Comparison of ENCODE assay signal across 17 cellular contexts in the genomic region with DNA sequence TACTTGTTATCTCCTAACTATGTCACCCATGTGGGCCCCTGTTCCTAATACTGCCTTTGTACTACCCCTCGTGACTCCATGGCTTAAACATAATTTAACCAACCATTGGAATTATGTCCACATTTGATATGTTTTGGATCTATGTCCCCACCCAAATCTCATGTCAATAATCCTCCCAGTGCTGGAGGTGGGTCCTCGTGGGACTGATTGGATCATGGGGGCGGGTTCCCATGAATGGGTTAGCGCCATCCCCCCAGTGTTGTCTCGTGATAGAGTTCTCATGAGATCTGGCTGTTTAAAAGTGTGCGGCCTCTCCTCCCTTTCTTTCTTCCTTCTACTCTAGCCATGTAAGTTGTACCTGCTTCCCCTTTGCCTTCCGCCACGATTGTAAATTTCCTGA. TPM values are rescaled to one million over a fixed set of nuclear protein-coding genes. Genes with fewer than 3 reads are reported as not detected.
DNase-seq lines count a peak whose midpoint lies in the region; ATAC-seq and TF ChIP-seq lines count a peak whose summit lies in the region.
"Had no signal": no experiment of that assay in that cellular context is flagged by ENCODE, and none has a peak within 500 bp of the region (broad histone marks: within the 10 kb centered on the region; RNA-seq: fewer than 3 reads in every experiment).

No MANE protein-coding gene starts in this region.

- H3K27me3 ChIP-seq in breast epithelium (no peaks in the 10 kb centered on the region), right lobe of liver (no peaks in the 10 kb centered on the region), thymus (ENCODE audit: control insufficient read depth, insufficient read depth) (no peaks in the 10 kb centered on the region), tibial nerve (no peaks in the 10 kb centered on the region)
- H3K27me3 ChIP-seq: heart right ventricle, pancreas had no signal

- CTCF ChIA-PET in MCF 10A (lab: Yijun Ruan, JAX), result interaction anchor here (1.0 to 1.2 kb wide), 2 partner anchors 9 to 21 kb away, joined by 3 to 5 read pairs; partner anchors contain the start of gene CBR1

- no peak for TF ChIP-seq POLR2A in breast epithelium (IDR thresholded peaks at IDR 0.05)
- TF ChIP-seq POLR2A in right lobe of liver (IDR thresholded peaks at IDR 0.05), result no peak
- no peak for TF ChIP-seq POLR2A in tibial nerve (IDR thresholded peaks at IDR 0.05)

- no peaks in the 10 kb centered on the region for H3K4me1 ChIP-seq in breast epithelium
- H3K4me1 ChIP-seq in right lobe of liver, result peaks cover 0 to 76% (median 9%) of the 10 kb centered on the region in 4 donors
- no peaks in the 10 kb centered on the region for H3K4me1 ChIP-seq in thymus (ENCODE audit: control insufficient read depth, insufficient read depth, low read length)
- H3K4me1 ChIP-seq in tibial nerve, result peaks cover 0 to 13% (median 4%) of the 10 kb centered on the region in 4 donors
- H3K4me1 ChIP-seq: pancreas had no signal

- H3K4me3 ChIP-seq in breast epithelium (no peak overlapping the region), right lobe of liver (no peak overlapping the region), thymus (ENCODE audit: low read length) (no peak overlapping the region), tibial nerve (no peak overlapping the region)
- H3K4me3 ChIP-seq: heart right ventricle, pancreas had no signal

- no peak for ATAC-seq in activated T-helper 17 cell treated with anti-CD3 and anti-CD28 coated beads, Interleukin-2, amount 50 U/mL, for 72 hours (replicated peaks)
- ATAC-seq in right lobe of liver (no peak), HG03097 (IDR thresholded peaks at IDR 0.05; ENCODE audit: low FRiP score, unreplicated experiment) (no peak)

- no peaks in the 10 kb centered on the region for H3K36me3 ChIP-seq in breast epithelium
- H3K36me3 ChIP-seq in right lobe of liver, result peaks cover 0 to 3% (median 0%) of the 10 kb centered on the region in 4 donors
- H3K36me3 ChIP-seq in thymus (ENCODE audit: control insufficient read depth, insufficient read depth), result no peaks in the 10 kb centered on the region
- H3K36me3 ChIP-seq in tibial nerve, result no peaks in the 10 kb centered on the region
- H3K36me3 ChIP-seq: pancreas had no signal

- POLR2A ChIA-PET in MCF 10A (lab: Yijun Ruan, JAX), result interaction anchor here (0.7 to 3.2 kb wide), 5 partner anchors 9 to 20 kb away, joined by 4 to 23 read pairs (median 14); partner anchors contain the start of genes CBR1 and SETD4

- TF ChIP-seq CTCF in breast epithelium (IDR thresholded peaks at IDR 0.05), result no peak
- TF ChIP-seq CTCF in MCF 10A (IDR thresholded peaks at IDR 0.05; ENCODE audit: unreplicated experiment), result no peak
- TF ChIP-seq CTCF in right lobe of liver (IDR thresholded peaks at IDR 0.05), result no peak
- no peak for TF ChIP-seq CTCF in tibial nerve (IDR thresholded peaks at IDR 0.05)

- WGBS in right lobe of liver (ENCODE audit: insufficient coverage, low coverage, low lambda C conversion rate, missing lambda C conversion rate), result 68% methylated on average over 4 of the region's 8 CpGs
- WGBS in thymus, result 80% methylated on average over 8 of the region's 8 CpGs
- 58 to 79% methylated on average over 8 of the region's 8 CpGs for WGBS in tibial nerve, 2 donors

- H3K9me3 Mint-ChIP-seq in MCF 10A (ENCODE audit: unreplicated experiment), result no peaks in the 10 kb centered on the region
- H3K9me3 Mint-ChIP-seq in activated T-helper 17 cell treated with anti-CD3 and anti-CD28 coated beads, Interleukin-2, amount 50 U/mL, for 72 hours, result no peaks in the 10 kb centered on the region
- H3K9me3 Mint-ChIP-seq: IgD-negative memory B cell had no signal

- H3K27ac ChIP-seq in breast epithelium, result peak overlapping the region; percentile 48 to 67
- H3K27ac ChIP-seq in right lobe of liver, result peak overlapping the region; percentile 73 to 94 (median 81)
- H3K27ac ChIP-seq in thymus (ENCODE audit: low read depth), result peak overlapping the region; percentile 42
- no peak overlapping the region for H3K27ac ChIP-seq in tibial nerve
- H3K27ac ChIP-seq: pancreas had no signal

- BruUV-seq in MCF 10A (replicated peaks; lab: Mats Ljungman, UMichigan), result no TSS peak

- H3K4me1 Mint-ChIP-seq in MCF 10A (ENCODE audit: insufficient read depth, unreplicated experiment), result peaks cover 6% of the 10 kb centered on the region
- H3K4me1 Mint-ChIP-seq in activated T-helper 17 cell treated with anti-CD3 and anti-CD28 coated beads, Interleukin-2, amount 50 U/mL, for 72 hours, result peaks cover 20% of the 10 kb centered on the region

- H3K27me3 Mint-ChIP-seq in MCF 10A (ENCODE audit: insufficient read depth, unreplicated experiment), result no peaks in the 10 kb centered on the region
- H3K27me3 Mint-ChIP-seq in activated T-helper 17 cell treated with anti-CD3 and anti-CD28 coated beads, Interleukin-2, amount 50 U/mL, for 72 hours, result no peaks in the 10 kb centered on the region
- H3K27me3 Mint-ChIP-seq: IgD-negative memory B cell had no signal

- no peak overlapping the region for H3K4me3 Mint-ChIP-seq in MCF 10A (ENCODE audit: unreplicated experiment)
- peak overlapping the region; percentile 43 for H3K4me3 Mint-ChIP-seq in activated T-helper 17 cell treated with anti-CD3 and anti-CD28 coated beads, Interleukin-2, amount 50 U/mL, for 72 hours
- H3K4me3 Mint-ChIP-seq: brain had no signal

- intact Hi-C loops in breast epithelium (cut with DNase I; ENCODE audit: low total_unique reads), result no loop called here
- intact Hi-C loops in MCF 10A (cut with micrococcal nuclease), result no loop called here
- intact Hi-C loops in right lobe of liver (cut with DNase I), result no loop called here

- H3K36me3 Mint-ChIP-seq in MCF 10A (ENCODE audit: insufficient read depth, unreplicated experiment), result peaks cover 11% of the 10 kb centered on the region
- H3K36me3 Mint-ChIP-seq in activated T-helper 17 cell treated with anti-CD3 and anti-CD28 coated beads, Interleukin-2, amount 50 U/mL, for 72 hours (ENCODE audit: low read depth), result no peaks in the 10 kb centered on the region
- H3K36me3 Mint-ChIP-seq: brain, IgD-negative memory B cell had no signal

- DNase-seq in breast epithelium (ENCODE audit: low spot score in 2 of 2) (no peak), MCF 10A (ENCODE audit: unreplicated experiment) (no peak), right lobe of liver (no peak), tibial nerve (ENCODE audit: low spot score in 2 of 2) (no peak), AG08396 (ENCODE audit: low spot score) (no peak)
- DNase-seq: DMS 273 treated with DMSO at 0.1 percent for 48 hours; effector CD4-positive, alpha-beta T cell; heart right ventricle; NCI-H1048; NCI-H2171; NCI-H774; pancreas had no signal

- H3K27ac Mint-ChIP-seq in MCF 10A (ENCODE audit: low read depth, unreplicated experiment), result no peak overlapping the region
- H3K27ac Mint-ChIP-seq in activated T-helper 17 cell treated with anti-CD3 and anti-CD28 coated beads, Interleukin-2, amount 50 U/mL, for 72 hours, result peak overlapping the region; percentile 21

- H3K9me3 ChIP-seq in breast epithelium (no peaks in the 10 kb centered on the region), right lobe of liver (no peaks in the 10 kb centered on the region), thymus (ENCODE audit: control insufficient read depth) (no peaks in the 10 kb centered on the region), tibial nerve (no peaks in the 10 kb centered on the region)
- H3K9me3 ChIP-seq: pancreas had no signal

- no peak for TF ChIP-seq EP300 in tibial nerve (IDR thresholded peaks at IDR 0.05)

RNA-seq across cellular contexts. Expression of gene CBR1, which starts 9.8 kb away (rescaled TPM):
- 100 to 1,000 TPM in 1 of 3 donors, 10 to 100 TPM in 2; 79.5 to 104 (median 85.5) TPM for total RNA-seq in breast epithelium
- 35.8 and 38.6 TPM in 2 replicates for total RNA-seq in MCF 10A (2022)
- 10 to 100 TPM; 21.8 to 63.9 TPM for total RNA-seq in activated T-helper 17 cell treated with anti-CD3 and anti-CD28 coated beads, Interleukin-2, amount 50 U/mL, for 72 hours
- total RNA-seq in right lobe of liver, result 100 to 1,000 TPM in 4 of 6 experiments, 10 to 100 TPM in 2; 59.1 to 688 (median 211) TPM
- 57.7 TPM for polyA plus RNA-seq in thymus
- 100 to 1,000 TPM; 159 to 406 (median 222) TPM for total RNA-seq in tibial nerve

RNA-seq across cellular contexts. Expression of gene SETD4, which starts 19.3 kb away (rescaled TPM):
- total RNA-seq in breast epithelium, result 10 to 100 TPM; 14.2 to 34.1 (median 25.6) TPM
- 22.6 and 23.3 TPM in 2 replicates for total RNA-seq in MCF 10A (2022)
- 10 to 100 TPM; 12.0 to 21.5 TPM for total RNA-seq in activated T-helper 17 cell treated with anti-CD3 and anti-CD28 coated beads, Interleukin-2, amount 50 U/mL, for 72 hours
- total RNA-seq in right lobe of liver, result 10 to 100 TPM in 1 of 6 experiments, 1 to 10 TPM in 5; 5.0 to 10.4 (median 7.3) TPM
- 11.7 TPM for polyA plus RNA-seq in thymus
- total RNA-seq in tibial nerve, result 10 to 100 TPM; 27.6 to 41.1 (median 31.1) TPM

RNA-seq across cellular contexts. Expression of gene CBR3, which starts 55.2 kb away (rescaled TPM):
- total RNA-seq in breast epithelium (10 to 100 TPM; 15.7 to 29.0 (median 22.1) TPM), MCF 10A (2022) (1.3 and 1.8 TPM in 2 replicates), right lobe of liver (1 to 10 TPM in 2 of 6 experiments, under 1 TPM in 2, not detected in 2; 0.17 to 1.3 (median 0.74) TPM), tibial nerve (10 to 100 TPM; 22.8 to 53.0 (median 42.1) TPM)
- total RNA-seq in activated T-helper 17 cell treated with anti-CD3 and anti-CD28 coated beads, Interleukin-2, amount 50 U/mL, for 72 hours, result 10 to 100 TPM; 19.7 to 23.2 TPM
- 9.1 TPM for polyA plus RNA-seq in thymus

Comparison
In these comparisons a context has a peak if more than half of its experiments do, and no peak if none do; other contexts are left out.
1. H3K27ac ChIP-seq: peak in breast epithelium (2 of 2), right lobe of liver (3 of 3) and thymus (single experiment); none in tibial nerve (0 of 4).